Comparison of ENCODE assay signal across 18 cellular contexts in the genomic region with DNA sequence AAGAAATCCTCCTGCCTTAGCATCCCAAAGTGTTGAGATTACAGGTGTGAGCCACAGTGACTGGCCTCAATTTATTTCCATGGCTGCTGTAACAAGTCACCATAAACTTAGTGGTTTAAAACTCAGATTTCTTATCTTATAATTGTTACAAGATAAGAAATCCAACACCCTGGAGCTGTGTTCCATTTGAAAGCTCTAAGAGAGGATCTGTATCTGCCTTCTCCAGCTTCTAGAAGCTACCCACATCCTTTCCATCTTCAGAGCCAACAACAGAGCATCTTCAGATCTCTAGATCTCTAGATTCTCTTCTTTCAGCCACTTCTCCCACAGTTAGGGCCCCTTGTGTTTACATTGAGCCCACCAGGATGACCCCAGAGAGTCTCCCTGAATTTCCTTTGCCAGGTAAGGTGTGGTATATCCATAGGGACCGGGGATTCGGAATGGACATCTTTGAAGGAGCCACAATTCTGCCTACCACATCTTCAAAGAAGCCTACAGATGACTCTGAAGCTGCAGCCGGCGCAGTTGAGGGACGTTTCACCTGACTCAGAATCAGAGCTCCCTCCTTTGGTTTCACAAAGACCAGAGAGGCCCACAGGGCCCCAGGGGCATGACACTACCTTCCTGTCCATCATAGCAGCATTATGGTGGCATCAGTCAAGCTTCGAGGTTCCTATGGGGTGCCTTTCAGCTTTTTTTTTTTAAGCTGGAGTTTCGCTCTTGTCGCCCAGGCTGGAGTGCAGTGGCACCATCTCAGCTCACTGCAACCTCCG.
"Had no signal": no experiment of that assay in that cellular context is flagged by ENCODE, and none has a peak within 500 bp of the region (broad histone marks: within the 10 kb centered on the region; RNA-seq: fewer than 3 reads in every experiment).

No MANE protein-coding gene starts in this region.

- H3K4me1 ChIP-seq: pancreas, spleen, upper lobe of right lung had no signal

- H3K4me1 Mint-ChIP-seq: activated CD8-positive, alpha-beta memory T cell treated with anti-CD3 and anti-CD28 coated beads, Interleukin-2, amount 10 ng/mL, durations not matched to agents 7 days and 5 days; activated naive CD8-positive, alpha-beta T cell treated with anti-CD3 and anti-CD28 coated beads for 36 hours had no signal

- H3K79me2 ChIP-seq: hepatocyte had no signal

- H3K9me3 Mint-ChIP-seq: activated naive CD8-positive, alpha-beta T cell treated with anti-CD3 and anti-CD28 coated beads for 36 hours; naive thymus-derived CD4-positive, alpha-beta T cell had no signal

- H3K4me3 ChIP-seq: hepatocyte, pancreas, spleen, thoracic aorta, upper lobe of right lung had no signal

- H3K9me3 ChIP-seq: pancreas, spleen, thoracic aorta, upper lobe of right lung had no signal

- H2AFZ ChIP-seq: hepatocyte had no signal

- H3K27ac ChIP-seq: pancreas, spleen, thoracic aorta, upper lobe of right lung had no signal

- ATAC-seq: activated CD8-positive, alpha-beta memory T cell treated with anti-CD3 and anti-CD28 coated beads, Interleukin-2, amount 10 ng/mL, durations not matched to agents 7 days and 5 days; left cardiac atrium; naive thymus-derived CD4-positive, alpha-beta T cell; sciatic nerve; SK-N-SH treated with all-trans-retinoic acid at 6 μM for 48 hours; upper lobe of right lung had no signal

- H3K27me3 Mint-ChIP-seq: activated CD8-positive, alpha-beta memory T cell treated with anti-CD3 and anti-CD28 coated beads, Interleukin-2, amount 10 ng/mL, durations not matched to agents 7 days and 5 days had no signal

- H3K36me3 Mint-ChIP-seq: activated CD8-positive, alpha-beta memory T cell treated with anti-CD3 and anti-CD28 coated beads, Interleukin-2, amount 10 ng/mL, durations not matched to agents 7 days and 5 days; activated naive CD8-positive, alpha-beta T cell treated with anti-CD3 and anti-CD28 coated beads for 36 hours; naive thymus-derived CD4-positive, alpha-beta T cell had no signal

- H3K4me2 ChIP-seq: hepatocyte had no signal

- H3K27me3 ChIP-seq: pancreas, upper lobe of right lung had no signal

- H3K27ac Mint-ChIP-seq: activated CD8-positive, alpha-beta memory T cell treated with anti-CD3 and anti-CD28 coated beads, Interleukin-2, amount 10 ng/mL, durations not matched to agents 7 days and 5 days; activated naive CD8-positive, alpha-beta T cell treated with anti-CD3 and anti-CD28 coated beads for 36 hours had no signal

- H3K4me3 Mint-ChIP-seq: activated CD8-positive, alpha-beta memory T cell treated with anti-CD3 and anti-CD28 coated beads, Interleukin-2, amount 10 ng/mL, durations not matched to agents 7 days and 5 days; activated naive CD8-positive, alpha-beta T cell treated with anti-CD3 and anti-CD28 coated beads for 36 hours; naive thymus-derived CD4-positive, alpha-beta T cell had no signal

- DNase-seq: activated CD4-positive, CD25-positive, alpha-beta regulatory T cell; activated CD8-positive, alpha-beta memory T cell treated with anti-CD3 and anti-CD28 coated beads, Interleukin-2, amount 10 ng/mL, durations not matched to agents 7 days and 5 days; activated effector memory CD4-positive, alpha-beta T cell treated with anti-CD3 and anti-CD28 coated beads, Interleukin-2, amount 50 U/mL, for 16 hours; activated naive CD8-positive, alpha-beta T cell treated with anti-CD3 and anti-CD28 coated beads for 36 hours; amniotic stem cell; effector memory CD4-positive, alpha-beta T cell; left cardiac atrium; mesenchymal stem cell; pancreas; spleen; T-helper 1 cell; T1000; upper lobe of right lung had no signal

- H3K36me3 ChIP-seq: pancreas, spleen, thoracic aorta, upper lobe of right lung had no signal
